In the genomic region with DNA sequence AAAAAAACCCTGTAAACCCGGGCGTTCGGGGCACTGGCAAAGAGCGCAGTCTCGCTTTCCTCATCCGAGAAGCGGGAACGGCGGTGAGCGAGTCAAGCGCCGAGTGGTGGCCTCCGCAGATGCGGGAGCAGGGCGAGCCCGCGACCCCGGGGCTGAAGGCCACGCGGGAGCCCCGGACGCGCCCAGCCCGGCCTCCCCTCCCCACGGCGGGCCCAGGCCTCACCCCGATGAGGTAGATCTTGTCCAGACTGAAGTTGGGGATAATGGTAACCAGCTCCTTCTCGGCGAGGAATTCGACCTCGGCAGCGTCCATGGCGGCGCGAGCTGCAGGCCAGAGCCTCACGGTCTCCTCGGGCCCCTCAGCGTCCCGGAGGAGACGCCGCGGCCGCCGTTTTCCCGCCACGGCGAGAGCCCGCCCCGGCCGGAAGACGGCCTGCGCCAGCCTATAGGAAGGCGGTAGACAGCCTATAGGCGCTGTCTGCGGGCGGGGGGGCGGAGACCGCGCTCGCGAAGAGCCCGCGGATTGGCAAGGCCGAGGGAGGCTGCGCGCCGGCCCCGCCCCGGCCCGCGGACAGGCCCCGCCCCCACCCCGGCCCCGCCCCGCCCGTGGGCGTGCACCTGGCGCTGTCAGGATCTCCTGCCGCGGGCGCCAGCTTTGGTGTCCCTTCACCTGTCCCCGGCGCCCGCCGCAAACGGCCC, we compare ENCODE assay signal across 8 cellular contexts. TPM values are rescaled to one million over a fixed set of nuclear protein-coding genes. Genes with fewer than 3 reads are reported as not detected.
A peak's percentile ranks its signal among the peaks of the same experiment; 100 is the strongest.
DNase-seq lines count a peak whose midpoint lies in the region; ATAC-seq and TF ChIP-seq lines count a peak whose summit lies in the region.

A gene (minus strand): TSS at position 369 of the 699 bp plus-strand sequence. CDS start 56 bp downstream, at position 313.

- no peaks in the 10 kb centered on the region for H3K9me2 ChIP-seq in DOHH2 (replicated peaks; ENCODE audit: control insufficient read depth, low read length)

- no peaks in the 10 kb centered on the region for H3K9me3 Mint-ChIP-seq in activated T-helper 17 cell treated with anti-CD3 and anti-CD28 coated beads, Interleukin-2, amount 50 U/mL, for 72 hours
- H3K9me3 Mint-ChIP-seq in nephron, result no peaks in the 10 kb centered on the region

- H3K9me3 ChIP-seq in DOHH2 (ENCODE audit: control insufficient read depth, insufficient read depth, low read length) (no peaks in the 10 kb centered on the region), KOPT-K1 (ENCODE audit: insufficient read depth, low read length, poor library complexity, severe bottlenecking) (no peaks in the 10 kb centered on the region)

- ATAC-seq in GM21786 (IDR thresholded peaks at IDR 0.05; ENCODE audit: unreplicated experiment), result peak; percentile 93
- ATAC-seq in activated T-helper 17 cell treated with anti-CD3 and anti-CD28 coated beads, Interleukin-2, amount 50 U/mL, for 72 hours (replicated peaks), result peak; percentile 100

- H3K79me2 ChIP-seq in DOHH2 (ENCODE audit: control insufficient read depth, low read length), result peaks cover 49% of the 10 kb centered on the region

- CTCF ChIA-PET in RWPE1 (lab: Yijun Ruan, JAX), result no interaction called here

- H3K4me1 ChIP-seq in DOHH2 (ENCODE audit: control insufficient read depth, low read length), result peaks cover 44% of the 10 kb centered on the region

- H3K27ac ChIP-seq in DOHH2 (ENCODE audit: low read depth, low read length) (peak within 1 kb of the TSS; percentile 90), KOPT-K1 (ENCODE audit: low read depth, low read length, poor library complexity, severe bottlenecking) (peak within 1 kb of the TSS; percentile 92), RWPE1 (peak within 1 kb of the TSS; percentile 70)

- H3K4me2 ChIP-seq in DOHH2 (ENCODE audit: low read length), result peak within 1 kb of the TSS; percentile 93

- TF ChIP-seq CTCF in DOHH2 (IDR thresholded peaks at IDR 0.05; ENCODE audit: low read depth, low read length, poor library complexity, severe bottlenecking), result no peak
- no peak for TF ChIP-seq CTCF in RWPE1 (conservative IDR thresholded peaks at IDR 0.05; ENCODE audit: low read depth)
- no peak for TF ChIP-seq CTCF in fibroblast of pulmonary artery (IDR thresholded peaks at IDR 0.05; ENCODE audit: low read length, missing control alignments)
- no peak for TF ChIP-seq CTCF in nephron (IDR thresholded peaks at IDR 0.05; ENCODE audit: unreplicated experiment in 3 of 3)

- H3K4me1 Mint-ChIP-seq in activated T-helper 17 cell treated with anti-CD3 and anti-CD28 coated beads, Interleukin-2, amount 50 U/mL, for 72 hours, result no peaks in the 10 kb centered on the region
- H3K4me1 Mint-ChIP-seq in nephron, result peaks cover 14% of the 10 kb centered on the region

- peaks cover 45% of the 10 kb centered on the region for H3K36me3 ChIP-seq in DOHH2 (ENCODE audit: control insufficient read depth, low read length)
- H3K36me3 ChIP-seq in KOPT-K1 (ENCODE audit: insufficient read depth, low read length), result peaks cover 38% of the 10 kb centered on the region

- H3F3A ChIP-seq in DOHH2 (ENCODE audit: control insufficient read depth, insufficient read depth), result peaks cover 21% of the 10 kb centered on the region

- no peaks in the 10 kb centered on the region for H3K27me3 Mint-ChIP-seq in activated T-helper 17 cell treated with anti-CD3 and anti-CD28 coated beads, Interleukin-2, amount 50 U/mL, for 72 hours
- H3K27me3 Mint-ChIP-seq in nephron (ENCODE audit: low read depth), result peaks cover 10% of the 10 kb centered on the region

- DNase-seq in RWPE1 (ENCODE audit: low spot score), result peak; percentile 98
- peak; percentile 86 for DNase-seq in fibroblast of pulmonary artery (ENCODE audit: low read depth)
- peak; percentile 91 for DNase-seq in stimulated activated naive CD4-positive, alpha-beta T cell treated with Interleukin-2 at 50 U/mL for 16 hours (lab: John Stamatoyannopoulos, UW)

- H3K27me3 ChIP-seq in DOHH2 (ENCODE audit: control insufficient read depth, low read length), result peaks cover 21% of the 10 kb centered on the region

- H3K4me3 ChIP-seq in DOHH2 (ENCODE audit: low read length), result peak within 1 kb of the TSS; percentile 98
- H3K4me3 ChIP-seq in fibroblast of pulmonary artery (replicated peaks; ENCODE audit: low read depth, low read length), result peak within 1 kb of the TSS; percentile 63

- peak within 1 kb of the TSS; percentile 33 for H3K27ac Mint-ChIP-seq in activated T-helper 17 cell treated with anti-CD3 and anti-CD28 coated beads, Interleukin-2, amount 50 U/mL, for 72 hours
- H3K27ac Mint-ChIP-seq in nephron, result no peak within 1 kb of the TSS

- POLR2A ChIA-PET in RWPE1 (lab: Yijun Ruan, JAX; ENCODE audit: low non-redundant PET), result interaction anchor here (0.6 to 1.1 kb wide), 2 partner anchors 30 to 244 kb away, joined by 4 to 15 read pairs; no protein-coding TSS in a partner anchor

- peaks cover 13% of the 10 kb centered on the region; the same call in 1 of the 2 replicates for H4K20me1 ChIP-seq in DOHH2 (ENCODE audit: control insufficient read depth, insufficient read depth, low read depth, low read length)

- peaks cover 41% of the 10 kb centered on the region for H3K36me3 Mint-ChIP-seq in activated T-helper 17 cell treated with anti-CD3 and anti-CD28 coated beads, Interleukin-2, amount 50 U/mL, for 72 hours (ENCODE audit: low read depth)
- H3K36me3 Mint-ChIP-seq in nephron (ENCODE audit: low read depth), result peaks cover 3% of the 10 kb centered on the region

- H3K4me3 Mint-ChIP-seq in activated T-helper 17 cell treated with anti-CD3 and anti-CD28 coated beads, Interleukin-2, amount 50 U/mL, for 72 hours, result peak within 1 kb of the TSS; percentile 82
- H3K4me3 Mint-ChIP-seq in nephron, result peak within 1 kb of the TSS; percentile 77 to 81 (median 81)

RNA-seq across cellular contexts. Expression of the gene that starts here (rescaled TPM):
- total RNA-seq in activated T-helper 17 cell treated with anti-CD3 and anti-CD28 coated beads, Interleukin-2, amount 50 U/mL, for 72 hours, result 10 to 100 TPM; 39.1 to 64.2 TPM

Comparison
In these comparisons a context has a peak if more than half of its experiments do, and no peak if none do; other contexts are left out.
1. Peak in every context shown above with its lines: DNase-seq, ATAC-seq, H3K4me3 ChIP-seq and H3K27ac ChIP-seq.